ENCODE assay signal across 14 cellular contexts in genomic region chr20:50594591-50595432, GRCh38.
A peak's percentile ranks its signal among the peaks of the same experiment; 100 is the strongest.
DNase-seq lines count a peak whose midpoint lies in the region; ATAC-seq, FAIRE-seq and TF ChIP-seq lines count a peak whose summit lies in the region.
"Had no signal": no experiment of that assay in that cellular context is flagged by ENCODE, and none has a peak within 500 bp of the region (broad histone marks: within the 10 kb centered on the region; RNA-seq: fewer than 3 reads in every experiment).

No MANE protein-coding gene starts in this region.

- no peaks in the 10 kb centered on the region for H3F3A ChIP-seq in GM23338 (replicated peaks; ENCODE audit: low read depth)

- WGBS in HepG2 (ENCODE audit: low lambda C conversion rate), result 25% methylated on average over 19 of the region's 19 CpGs

- H2AFZ ChIP-seq in GM23338, result no peak overlapping the region
- H2AFZ ChIP-seq in HepG2 (ENCODE audit: low read length), result no peak overlapping the region

- no peaks in the 10 kb centered on the region for H3K36me3 Mint-ChIP-seq in GM23338 (ENCODE audit: low read depth)
- H3K36me3 Mint-ChIP-seq in T-helper 17 cell (ENCODE audit: low read depth), result no peaks in the 10 kb centered on the region

- no peak for FAIRE-seq in HepG2 (lab: Jason Lieb, UNC)

- no peaks in the 10 kb centered on the region for H3K79me2 ChIP-seq in GM23338 (replicated peaks; ENCODE audit: insufficient read depth)
- no peaks in the 10 kb centered on the region for H3K79me2 ChIP-seq in HepG2 (ENCODE audit: insufficient read depth, low read length)

- BruUV-seq in HepG2 (replicated peaks; lab: Mats Ljungman, UMichigan), result no TSS peak

- intact Hi-C loops in HepG2 (cut with micrococcal nuclease; ENCODE audit: unreplicated experiment), result no loop called here

- H3K27me3 ChIP-seq in GM23338 (ENCODE audit: insufficient read depth) (no peaks in the 10 kb centered on the region), HepG2 (ENCODE audit: control insufficient read depth in 1 of 2, insufficient read depth in 2 of 2, low read length in 2 of 2) (peaks cover 14 to 42% of the 10 kb centered on the region in 2 experiments; a peak in 3 of 5 replicates)

- H3K27ac Mint-ChIP-seq in GM23338 (no peak overlapping the region), T-helper 17 cell (peak overlapping the region; percentile 66)

- H3K4me3 ChIP-seq in GM23338, result no peak overlapping the region
- no peak overlapping the region for H3K4me3 ChIP-seq in HepG2 (replicated peaks in 1 of 3; ENCODE audit: insufficient read depth in 1 of 3, low read depth in 2 of 3, low read length in 3 of 3)

- no peaks in the 10 kb centered on the region; the same call in 1 of the 2 replicates for H4K20me1 ChIP-seq in GM23338 (replicated peaks; ENCODE audit: insufficient read depth)
- no peaks in the 10 kb centered on the region for H4K20me1 ChIP-seq in HepG2 (ENCODE audit: insufficient read depth, low read length)

- no peak for TF ChIP-seq POLR2A in HepG2 (IDR thresholded peaks at IDR 0.05; ENCODE audit: insufficient read depth in 1 of 2, low read depth in 2 of 2, low read length in 2 of 2)

- TF ChIP-seq EP300 in HepG2 (IDR thresholded peaks at IDR 0.05; ENCODE audit: low read depth in 2 of 2, low read length in 2 of 2), result no peak
- no peak for TF ChIP-seq EP300 in HepG2 (CRISPR knock-in tag; IDR thresholded peaks at IDR 0.05; ENCODE audit: borderline replicate concordance)

- H3K27me3 Mint-ChIP-seq in GM23338 (ENCODE audit: insufficient read depth, low read depth, poor library complexity) (peaks cover 4% of the 10 kb centered on the region), T-helper 17 cell (no peaks in the 10 kb centered on the region)

- H3K4me1 ChIP-seq in GM23338 (ENCODE audit: insufficient read depth) (no peaks in the 10 kb centered on the region), HepG2 (ENCODE audit: insufficient read depth, low read length) (peaks cover 38% of the 10 kb centered on the region)

- DNase-seq in DMS53 (lab: John Stamatoyannopoulos, UW), result peak; percentile 48
- no peak for DNase-seq in DMS53 treated with DMSO at 0.1 percent for 48 hours (lab: John Stamatoyannopoulos, UW; ENCODE audit: unreplicated experiment)
- DNase-seq in GM23338 (ENCODE audit: low spot score), result peak; percentile 40
- DNase-seq in T-helper 17 cell, result no peak
- no peak for DNase-seq in HepG2 (ENCODE audit: low spot score)
- DNase-seq in NCI-H774 (lab: John Stamatoyannopoulos, UW), result no peak
- DNase-seq in GF-D8 (lab: John Stamatoyannopoulos, UW), result no peak
- no peak for DNase-seq in GM03348 (ENCODE audit: low spot score)
- DNase-seq: DMS153; NCI-H1694; stimulated activated CD4-positive, alpha-beta T cell treated with anti-CD3 and anti-CD28 coated beads, Interleukin-12 subunit alpha, Interleukin-12 subunit beta, amount 100 ng/mL, for 4 hours; T1000 had no signal

- ATAC-seq in GM23338 (peak; percentile 12), T-helper 17 cell (peak; percentile 47), HepG2 (peak; percentile 24)

- no peak for TF ChIP-seq RAD21 in HepG2 (CRISPR knock-in tag; IDR thresholded peaks at IDR 0.05)

- in situ Hi-C loops in HepG2 (cut with HindIII; ENCODE audit: extremely low pct_ligation_motif_present, low pct_unique_long_range_greater_than_20kb), result no loop called here

- no peak overlapping the region for H3K9ac ChIP-seq in HepG2 (ENCODE audit: insufficient read depth, low read depth, low read length)

- H3K4me2 ChIP-seq in GM23338 (no peak overlapping the region), HepG2 (ENCODE audit: low read depth, low read length) (no peak overlapping the region)

- H3K9me3 Mint-ChIP-seq in GM23338, result no peaks in the 10 kb centered on the region
- H3K9me3 Mint-ChIP-seq: neural crest cell had no signal

- H3K36me3 ChIP-seq in GM23338 (ENCODE audit: insufficient read depth), result no peaks in the 10 kb centered on the region
- no peaks in the 10 kb centered on the region for H3K36me3 ChIP-seq in HepG2 (replicated peaks in 1 of 2; ENCODE audit: control insufficient read depth in 1 of 2, insufficient read depth in 2 of 2, low read length in 2 of 2)

- H3K27ac ChIP-seq in GM23338 (ENCODE audit: low read depth), result no peak overlapping the region
- H3K27ac ChIP-seq in HepG2 (ENCODE audit: extremely low read length, insufficient read depth, low read length), result no peak overlapping the region
- H3K27ac ChIP-seq: 22Rv1 had no signal

- POLR2A ChIA-PET in HepG2 (lab: Yijun Ruan, JAX), result interaction anchor here (0.6 to 1.3 kb wide), 2 partner anchors 9 to 404 kb away, joined by 3 to 5 read pairs; partner anchors contain the start of gene CEBPB

- CTCF ChIA-PET in HepG2 (lab: Yijun Ruan, JAX; ENCODE audit: low intra/inter-chr PET ratio, low total read pairs), result no interaction called here

- peaks cover 11% of the 10 kb centered on the region for H3K4me1 Mint-ChIP-seq in GM23338
- peaks cover 4% of the 10 kb centered on the region for H3K4me1 Mint-ChIP-seq in T-helper 17 cell

- no peaks in the 10 kb centered on the region for H3K9me3 ChIP-seq in T-helper 17 cell (ENCODE audit: control insufficient read depth, low read length, poor library complexity, severe bottlenecking)
- no peaks in the 10 kb centered on the region for H3K9me3 ChIP-seq in HepG2 (ENCODE audit: low read length)

- H3K4me3 Mint-ChIP-seq in GM23338 (no peak overlapping the region), T-helper 17 cell (no peak overlapping the region)

- no peaks in the 10 kb centered on the region for H3K9me2 ChIP-seq in GM23338 (ENCODE audit: insufficient read depth)

- TF ChIP-seq CTCF in GM23338 (conservative IDR thresholded peaks at IDR 0.05; ENCODE audit: low read depth in 2 of 2), result no peak
- TF ChIP-seq CTCF in HepG2 (CRISPR knock-in tag; IDR thresholded peaks at IDR 0.05), result no peak

TF ChIP-seq in GM23338, 12 proteins besides CTCF, POLR2A, EP300 and RAD21 (continues in another document):
- TF ChIP-seq CREB1 (CRISPR knock-in tag; IDR thresholded peaks at IDR 0.05; ENCODE audit: low read depth), result no peak
- no peak for TF ChIP-seq POLR2AphosphoS5 (IDR thresholded peaks at IDR 0.05; ENCODE audit: low read depth)
- TF ChIP-seq EZH2 (IDR thresholded peaks at IDR 0.05; ENCODE audit: low read depth, unreplicated experiment), result no peak
- no peak for TF ChIP-seq ZNF114 (CRISPR knock-in tag; IDR thresholded peaks at IDR 0.05)
- TF ChIP-seq NANOG (IDR thresholded peaks at IDR 0.05; ENCODE audit: borderline replicate concordance), result no peak
- no peak for TF ChIP-seq JUNB (IDR thresholded peaks at IDR 0.05; ENCODE audit: unreplicated experiment)
- TF ChIP-seq EZH2phosphoT487 (IDR thresholded peaks at IDR 0.05; ENCODE audit: unreplicated experiment), result no peak
- no peak for TF ChIP-seq ZNF331 (CRISPR knock-in tag; IDR thresholded peaks at IDR 0.05; ENCODE audit: low read depth)

TF ChIP-seq in HepG2, 621 proteins besides CTCF, POLR2A, EP300 and RAD21 (continues in another document):
- TF ChIP-seq KDM5B (CRISPR knock-in tag; IDR thresholded peaks at IDR 0.05; ENCODE audit: borderline replicate concordance), result 0 out of 2 replicates have a peak, but pooled peaks have one; percentile 7
- TF ChIP-seq NFKB2 (CRISPR knock-in tag; IDR thresholded peaks at IDR 0.05; ENCODE audit: borderline replicate concordance), result 0 out of 2 replicates have a peak, but pooled peaks have one; percentile 41
- TF ChIP-seq, protein P1, sequence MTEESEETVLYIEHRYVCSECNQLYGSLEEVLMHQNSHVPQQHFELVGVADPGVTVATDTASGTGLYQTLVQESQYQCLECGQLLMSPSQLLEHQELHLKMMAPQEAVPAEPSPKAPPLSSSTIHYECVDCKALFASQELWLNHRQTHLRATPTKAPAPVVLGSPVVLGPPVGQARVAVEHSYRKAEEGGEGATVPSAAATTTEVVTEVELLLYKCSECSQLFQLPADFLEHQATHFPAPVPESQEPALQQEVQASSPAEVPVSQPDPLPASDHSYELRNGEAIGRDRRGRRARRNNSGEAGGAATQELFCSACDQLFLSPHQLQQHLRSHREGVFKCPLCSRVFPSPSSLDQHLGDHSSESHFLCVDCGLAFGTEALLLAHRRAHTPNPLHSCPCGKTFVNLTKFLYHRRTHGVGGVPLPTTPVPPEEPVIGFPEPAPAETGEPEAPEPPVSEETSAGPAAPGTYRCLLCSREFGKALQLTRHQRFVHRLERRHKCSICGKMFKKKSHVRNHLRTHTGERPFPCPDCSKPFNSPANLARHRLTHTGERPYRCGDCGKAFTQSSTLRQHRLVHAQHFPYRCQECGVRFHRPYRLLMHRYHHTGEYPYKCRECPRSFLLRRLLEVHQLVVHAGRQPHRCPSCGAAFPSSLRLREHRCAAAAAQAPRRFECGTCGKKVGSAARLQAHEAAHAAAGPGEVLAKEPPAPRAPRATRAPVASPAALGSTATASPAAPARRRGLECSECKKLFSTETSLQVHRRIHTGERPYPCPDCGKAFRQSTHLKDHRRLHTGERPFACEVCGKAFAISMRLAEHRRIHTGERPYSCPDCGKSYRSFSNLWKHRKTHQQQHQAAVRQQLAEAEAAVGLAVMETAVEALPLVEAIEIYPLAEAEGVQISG (CRISPR knock-in tag; IDR thresholded peaks at IDR 0.05), result peak; percentile 23; the same call in 1 of the 2 replicates
- TF ChIP-seq, protein P2, sequence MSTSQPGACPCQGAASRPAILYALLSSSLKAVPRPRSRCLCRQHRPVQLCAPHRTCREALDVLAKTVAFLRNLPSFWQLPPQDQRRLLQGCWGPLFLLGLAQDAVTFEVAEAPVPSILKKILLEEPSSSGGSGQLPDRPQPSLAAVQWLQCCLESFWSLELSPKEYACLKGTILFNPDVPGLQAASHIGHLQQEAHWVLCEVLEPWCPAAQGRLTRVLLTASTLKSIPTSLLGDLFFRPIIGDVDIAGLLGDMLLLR (CRISPR knock-in tag; IDR thresholded peaks at IDR 0.05), result no peak
- no peak for TF ChIP-seq ZFP36L1 (CRISPR knock-in tag; IDR thresholded peaks at IDR 0.05)
- TF ChIP-seq ZNF335 (CRISPR knock-in tag; IDR thresholded peaks at IDR 0.05), result no peak
- TF ChIP-seq MED1 (CRISPR knock-in tag; IDR thresholded peaks at IDR 0.05), result no peak
- no peak for TF ChIP-seq ZNF556 (CRISPR knock-in tag; IDR thresholded peaks at IDR 0.05; ENCODE audit: borderline replicate concordance)
- peak; percentile 94 for TF ChIP-seq ZNF768 (CRISPR knock-in tag; IDR thresholded peaks at IDR 0.05)
- TF ChIP-seq TEAD2 (CRISPR knock-in tag; IDR thresholded peaks at IDR 0.05), result 0 out of 2 replicates have a peak, but pooled peaks have one; percentile 38
- TF ChIP-seq FOSL2 (CRISPR knock-in tag; IDR thresholded peaks at IDR 0.05), result 0 out of 2 replicates have a peak, but pooled peaks have one; percentile 4
- TF ChIP-seq ZNF883 (CRISPR knock-in tag; IDR thresholded peaks at IDR 0.05; ENCODE audit: not compliant biosample characterization), result peak; percentile 52

Comparison
In these comparisons a context has a peak if more than half of its experiments do, and no peak if none do; other contexts are left out.
1. DNase-seq: peak in DMS53 (single experiment) and GM23338 (single experiment); none in DMS53 treated with DMSO at 0.1 percent for 48 hours (single experiment), T-helper 17 cell (0 of 3), HepG2 (single experiment), NCI-H774 (single experiment), GF-D8 (single experiment) and GM03348 (single experiment).
2. Peak in every context shown above with its lines, with median percentiles within 50 percentile points of each other: ATAC-seq.